In the genomic region with DNA sequence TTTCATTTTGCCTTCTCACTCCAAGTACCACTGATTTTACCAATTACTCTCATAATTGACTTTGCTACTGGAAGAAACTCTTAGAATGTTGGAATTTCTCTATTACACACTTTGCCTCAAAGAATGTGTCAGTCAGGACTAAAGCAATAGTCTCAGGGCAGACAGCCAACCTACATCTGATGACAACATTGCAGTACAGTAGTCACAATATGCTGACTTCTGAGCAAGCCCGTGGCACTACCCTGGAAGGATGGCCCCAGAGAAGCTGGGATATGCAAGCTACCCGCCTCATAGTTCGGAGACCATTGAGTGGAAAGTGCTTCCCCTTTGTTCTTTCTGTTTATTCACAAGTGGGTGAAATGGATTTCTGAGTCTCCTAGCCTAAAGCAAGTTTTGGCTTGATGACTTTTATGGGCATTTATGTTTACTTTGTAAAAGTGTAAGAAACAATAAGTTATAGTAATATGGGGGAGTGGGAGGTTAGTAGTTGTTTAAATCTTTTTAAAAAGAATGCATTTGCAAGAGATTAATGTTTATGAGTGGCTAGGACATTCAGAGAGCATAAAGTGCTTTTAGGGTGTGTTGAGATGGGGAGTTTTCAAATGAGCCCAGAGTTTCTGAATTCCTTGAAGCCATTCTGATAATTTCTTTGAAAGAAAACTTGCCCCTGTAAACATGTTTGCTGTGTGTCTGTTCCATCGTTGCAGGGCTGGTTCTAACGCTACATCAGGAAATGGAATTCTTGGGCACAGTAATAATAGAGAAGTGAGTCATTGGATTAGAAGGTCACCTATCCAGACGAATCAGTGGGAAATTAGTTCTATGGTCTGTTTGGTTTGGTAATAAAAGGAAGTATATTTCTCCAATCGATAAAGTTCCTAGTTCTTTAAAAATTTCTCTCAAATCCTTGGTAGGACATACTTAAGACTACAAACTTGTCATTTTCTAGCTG, we compare ENCODE assay signal across 12 cellular contexts.
DNase-seq lines count a peak whose midpoint lies in the region; ATAC-seq and TF ChIP-seq lines count a peak whose summit lies in the region.
"Had no signal": no experiment of that assay in that cellular context is flagged by ENCODE, and none has a peak within 500 bp of the region (broad histone marks: within the 10 kb centered on the region; RNA-seq: fewer than 3 reads in every experiment).

No MANE protein-coding gene starts in this region.

- peak overlapping the region in 1 of 2 experiments; percentile 20; a peak in 1 of 4 replicates for H3K4me3 ChIP-seq in SK-N-SH (ENCODE audit: low read depth in 2 of 2, low read length in 1 of 2)
- H3K4me3 ChIP-seq in foreskin fibroblast (ENCODE audit: low read depth in 1 of 2, low read length in 2 of 2) = no peak overlapping the region
- no peak overlapping the region for H3K4me3 ChIP-seq in upper lobe of right lung
- H3K4me3 ChIP-seq: K562, psoas muscle had no signal

- H3K9me2 ChIP-seq in SK-N-SH = no peaks in the 10 kb centered on the region

- peaks cover 0 to 15% of the 10 kb centered on the region in 2 experiments for H3K36me3 ChIP-seq in SK-N-SH (replicated peaks in 1 of 2; ENCODE audit: control insufficient read depth in 1 of 2, insufficient read depth in 2 of 2, low read length in 1 of 2)
- H3K36me3 ChIP-seq in upper lobe of right lung = no peaks in the 10 kb centered on the region

- H3K27me3 ChIP-seq in SK-N-SH (ENCODE audit: insufficient read depth) = no peaks in the 10 kb centered on the region
- no peaks in the 10 kb centered on the region for H3K27me3 ChIP-seq in upper lobe of right lung

- no peak for TF ChIP-seq RAD21 in SK-N-SH (IDR thresholded peaks at IDR 0.05; ENCODE audit: low read length)

- no peak for TF ChIP-seq CTCF in SK-N-SH (IDR thresholded peaks at IDR 0.05)
- no peak for TF ChIP-seq CTCF in foreskin fibroblast (IDR thresholded peaks at IDR 0.05; ENCODE audit: low read depth, low read length)
- TF ChIP-seq CTCF in upper lobe of right lung (IDR thresholded peaks at IDR 0.05) = no peak

- TF ChIP-seq EP300 in SK-N-SH (IDR thresholded peaks at IDR 0.05; ENCODE audit: borderline replicate concordance in 1 of 2, low read depth in 1 of 2, low read length in 1 of 2) = peak in 1 of 2 experiments; percentile 44; a peak in 1 of 4 replicates

- H3K9me3 ChIP-seq in SK-N-SH = peaks cover 4% of the 10 kb centered on the region; the same call in 1 of the 2 replicates
- no peaks in the 10 kb centered on the region for H3K9me3 ChIP-seq in upper lobe of right lung
- H3K9me3 ChIP-seq: psoas muscle had no signal

- peaks cover 3 to 16% of the 10 kb centered on the region in 2 experiments; a peak in 3 of 4 replicates for H3K4me1 ChIP-seq in SK-N-SH (ENCODE audit: control insufficient read depth in 1 of 2, insufficient read depth in 2 of 2, low read depth in 1 of 2, low read length in 1 of 2)
- no peaks in the 10 kb centered on the region for H3K4me1 ChIP-seq in upper lobe of right lung

- H2AFZ ChIP-seq in SK-N-SH (ENCODE audit: low read depth) = 0 out of 2 replicates have a peak overlapping the region, but pooled peaks have one; percentile 49

- no peaks in the 10 kb centered on the region for H3K79me2 ChIP-seq in SK-N-SH (ENCODE audit: insufficient read depth)

- no peaks in the 10 kb centered on the region for H4K20me1 ChIP-seq in SK-N-SH (ENCODE audit: insufficient read depth)

- WGBS in SK-N-SH (ENCODE audit: low lambda C conversion rate) = 34% methylated on average over 7 of the region's 7 CpGs

- peak; percentile 22 for DNase-seq in NCI-H345 (lab: John Stamatoyannopoulos, UW)
- DNase-seq in NCI-H345 treated with DMSO at 0.1 percent for 48 hours (lab: John Stamatoyannopoulos, UW; ENCODE audit: unreplicated experiment) = no peak
- DNase-seq in SK-N-SH = no peak
- DNase-seq in foreskin fibroblast = peak; percentile 51 to 76
- no peak for DNase-seq in upper lobe of right lung
- no peak for DNase-seq in stimulated activated CD4-positive, alpha-beta T cell treated with anti-CD3 and anti-CD28 coated beads, Interleukin-15, amount 100 ng/mL, for 24 hours
- DNase-seq in anterior cingulate cortex (lab: John Stamatoyannopoulos, UW) = no peak
- no peak for DNase-seq in superior temporal gyrus (ENCODE audit: extremely low spot score)
- DNase-seq: 8988T; activated T-cell treated with anti-CD3 and anti-CD28 coated beads, Interleukin-2, amount 50 U/mL, for 48 hours; psoas muscle had no signal

- CTCF ChIA-PET in SK-N-SH (lab: Yijun Ruan, JAX) = no interaction called here

- peak overlapping the region; percentile 39 for H3K4me2 ChIP-seq in SK-N-SH

- POLR2A ChIA-PET in SK-N-SH (lab: Yijun Ruan, JAX) = no interaction called here

- H3K27ac ChIP-seq in SK-N-SH (ENCODE audit: low read depth in 2 of 2, low read length in 1 of 2) = peak overlapping the region; percentile 11 to 57; a peak in 3 of 4 replicates
- H3K27ac ChIP-seq in upper lobe of right lung = no peak overlapping the region
- H3K27ac ChIP-seq: psoas muscle had no signal

- intact Hi-C loops in upper lobe of right lung (cut with DNase I) = no loop called here

- peak; percentile 32 for ATAC-seq in upper lobe of right lung
- ATAC-seq: K562, psoas muscle had no signal

- H3F3A ChIP-seq in SK-N-SH (replicated peaks; ENCODE audit: insufficient read depth) = peaks cover 16% of the 10 kb centered on the region

- H3K9ac ChIP-seq in SK-N-SH = no peak overlapping the region; the same call in 1 of the 2 replicates

TF ChIP-seq in SK-N-SH, 30 proteins besides CTCF, POLR2A, EP300 and RAD21:
- TF ChIP-seq, protein P1, sequence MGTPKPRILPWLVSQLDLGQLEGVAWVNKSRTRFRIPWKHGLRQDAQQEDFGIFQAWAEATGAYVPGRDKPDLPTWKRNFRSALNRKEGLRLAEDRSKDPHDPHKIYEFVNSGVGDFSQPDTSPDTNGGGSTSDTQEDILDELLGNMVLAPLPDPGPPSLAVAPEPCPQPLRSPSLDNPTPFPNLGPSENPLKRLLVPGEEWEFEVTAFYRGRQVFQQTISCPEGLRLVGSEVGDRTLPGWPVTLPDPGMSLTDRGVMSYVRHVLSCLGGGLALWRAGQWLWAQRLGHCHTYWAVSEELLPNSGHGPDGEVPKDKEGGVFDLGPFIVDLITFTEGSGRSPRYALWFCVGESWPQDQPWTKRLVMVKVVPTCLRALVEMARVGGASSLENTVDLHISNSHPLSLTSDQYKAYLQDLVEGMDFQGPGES (IDR thresholded peaks at IDR 0.05; ENCODE audit: low read depth, low read length) = no peak
- TF ChIP-seq TCF12 (IDR thresholded peaks at IDR 0.05) = no peak; the same call in none of the 2 replicates
- no peak for TF ChIP-seq FOXM1 (IDR thresholded peaks at IDR 0.05; ENCODE audit: low read depth)
- no peak for TF ChIP-seq EZH2phosphoT487 (IDR thresholded peaks at IDR 0.05; ENCODE audit: borderline replicate concordance, low read depth)
- no peak for TF ChIP-seq CHD2 (IDR thresholded peaks at IDR 0.05; ENCODE audit: low read length, partially characterized antibody)
- no peak for TF ChIP-seq MEF2A (IDR thresholded peaks at IDR 0.05; ENCODE audit: borderline replicate concordance, low read depth)
- peak; percentile 62; the same call in 1 of the 2 replicates for TF ChIP-seq FOSL2 (IDR thresholded peaks at IDR 0.05; ENCODE audit: borderline replicate concordance, low read depth)
- TF ChIP-seq, protein P2, sequence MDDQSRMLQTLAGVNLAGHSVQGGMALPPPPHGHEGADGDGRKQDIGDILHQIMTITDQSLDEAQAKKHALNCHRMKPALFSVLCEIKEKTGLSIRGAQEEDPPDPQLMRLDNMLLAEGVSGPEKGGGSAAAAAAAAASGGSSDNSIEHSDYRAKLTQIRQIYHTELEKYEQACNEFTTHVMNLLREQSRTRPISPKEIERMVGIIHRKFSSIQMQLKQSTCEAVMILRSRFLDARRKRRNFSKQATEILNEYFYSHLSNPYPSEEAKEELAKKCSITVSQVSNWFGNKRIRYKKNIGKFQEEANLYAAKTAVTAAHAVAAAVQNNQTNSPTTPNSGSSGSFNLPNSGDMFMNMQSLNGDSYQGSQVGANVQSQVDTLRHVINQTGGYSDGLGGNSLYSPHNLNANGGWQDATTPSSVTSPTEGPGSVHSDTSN (IDR thresholded peaks at IDR 0.05) = peak; percentile 54
- no peak for TF ChIP-seq YY1 (IDR thresholded peaks at IDR 0.05; ENCODE audit: low read depth)
- TF ChIP-seq NFIC (IDR thresholded peaks at IDR 0.05; ENCODE audit: borderline replicate concordance) = peak; percentile 53
- TF ChIP-seq, protein P3, sequence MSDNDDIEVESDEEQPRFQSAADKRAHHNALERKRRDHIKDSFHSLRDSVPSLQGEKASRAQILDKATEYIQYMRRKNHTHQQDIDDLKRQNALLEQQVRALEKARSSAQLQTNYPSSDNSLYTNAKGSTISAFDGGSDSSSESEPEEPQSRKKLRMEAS (IDR thresholded peaks at IDR 0.05; ENCODE audit: low read depth) = 0 out of 2 replicates have a peak, but pooled peaks have one; percentile 17
- TF ChIP-seq FOXJ3 (CRISPR knock-in tag; IDR thresholded peaks at IDR 0.05) = no peak
- TF ChIP-seq JUND (IDR thresholded peaks at IDR 0.05) = peak; percentile 57
- no peak for TF ChIP-seq TAF1 (IDR thresholded peaks at IDR 0.05; ENCODE audit: borderline replicate concordance, low read depth, low read length)
- TF ChIP-seq GABPA (IDR thresholded peaks at IDR 0.05; ENCODE audit: low read depth) = no peak

Comparison
In these comparisons a context has a peak if more than half of its experiments do, and no peak if none do; other contexts are left out.
1. DNase-seq: peak in NCI-H345 (single experiment) and foreskin fibroblast (2 of 2); none in NCI-H345 treated with DMSO at 0.1 percent for 48 hours (single experiment), SK-N-SH (single experiment), upper lobe of right lung (single experiment), stimulated activated CD4-positive, alpha-beta T cell treated with anti-CD3 and anti-CD28 coated beads, Interleukin-15, amount 100 ng/mL, for 24 hours (single experiment), anterior cingulate cortex (0 of 58) and superior temporal gyrus (single experiment).